10 cellular contexts compared by ENCODE assay signal in the genomic region with DNA sequence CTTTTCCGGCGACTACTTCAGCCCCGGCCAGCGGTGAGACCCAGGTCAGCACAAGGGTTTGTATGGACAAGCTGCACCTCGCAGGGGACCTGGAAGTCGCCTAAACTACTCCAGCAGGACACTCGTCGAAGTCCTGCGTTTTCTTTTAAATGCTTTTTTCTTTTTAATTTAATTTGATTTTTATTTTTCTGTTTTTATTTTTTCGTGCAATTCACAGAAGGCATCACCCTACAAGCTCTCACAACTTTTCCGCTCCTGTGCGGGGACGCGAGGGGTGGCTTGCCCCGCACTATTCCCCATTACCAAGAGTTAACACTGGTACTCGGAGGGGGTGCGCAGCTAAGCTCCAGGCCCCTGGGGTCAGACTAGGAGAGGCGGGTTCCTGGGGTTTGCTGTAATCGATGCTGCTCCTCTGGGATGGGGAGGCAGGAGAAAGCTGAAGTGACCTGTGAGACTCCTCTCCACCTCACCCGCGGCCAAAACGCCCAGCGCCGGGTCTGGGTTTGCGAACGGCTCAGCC. TPM values are rescaled to one million over a fixed set of nuclear protein-coding genes. Genes with fewer than 3 reads are reported as not detected.
A peak's percentile ranks its signal among the peaks of the same experiment; 100 is the strongest.
DNase-seq lines count a peak whose midpoint lies in the region; ATAC-seq and TF ChIP-seq lines count a peak whose summit lies in the region.
"Had no signal": no experiment of that assay in that cellular context is flagged by ENCODE, and none has a peak within 500 bp of the region (broad histone marks: within the 10 kb centered on the region; RNA-seq: fewer than 3 reads in every experiment).

No MANE protein-coding gene starts in this region.

- peak overlapping the region; percentile 75 for H3K9ac ChIP-seq in adipocyte (ENCODE audit: low read length)

- H3K9me3 Mint-ChIP-seq in Caco-2 (ENCODE audit: unreplicated experiment), result no peaks in the 10 kb centered on the region
- no peaks in the 10 kb centered on the region for H3K9me3 Mint-ChIP-seq in activated CD8-positive, alpha-beta memory T cell treated with anti-CD3 and anti-CD28 coated beads, Interleukin-2, amount 10 ng/mL, durations not matched to agents 7 days and 5 days (ENCODE audit: low read depth)
- H3K9me3 Mint-ChIP-seq: activated B cell treated with CpG ODN at 0.5 μM for 24 hours; activated naive CD8-positive, alpha-beta T cell treated with anti-CD3 and anti-CD28 coated beads, Interleukin-2, amount 50 U/mL, for 24 hours had no signal

- H3K4me1 ChIP-seq in Caco-2 (no peaks in the 10 kb centered on the region), adipocyte (ENCODE audit: control insufficient read depth, insufficient read depth, low read length) (peaks cover 28% of the 10 kb centered on the region), right cardiac atrium (ENCODE audit: control insufficient read depth, insufficient read depth, low read length) (no peaks in the 10 kb centered on the region)

- peaks cover 6% of the 10 kb centered on the region for H3K4me1 Mint-ChIP-seq in Caco-2 (ENCODE audit: low read depth, unreplicated experiment)
- H3K4me1 Mint-ChIP-seq in activated CD8-positive, alpha-beta memory T cell treated with anti-CD3 and anti-CD28 coated beads, Interleukin-2, amount 10 ng/mL, durations not matched to agents 7 days and 5 days, result peaks cover 4% of the 10 kb centered on the region
- H3K4me1 Mint-ChIP-seq: activated naive CD8-positive, alpha-beta T cell treated with anti-CD3 and anti-CD28 coated beads, Interleukin-2, amount 50 U/mL, for 24 hours had no signal

- BruUV-seq in Caco-2 (replicated peaks; lab: Mats Ljungman, UMichigan), result no TSS peak

- POLR2A ChIA-PET in Caco-2 (lab: Charles Lee), result no interaction called here

- no peak overlapping the region for H3K27ac ChIP-seq in right cardiac atrium (ENCODE audit: low read length)

- CTCF ChIA-PET in Caco-2 (lab: Charles Lee), result no interaction called here
- CTCF ChIA-PET in activated CD8-positive, alpha-beta memory T cell treated with anti-CD3 and anti-CD28 coated beads, Interleukin-2, amount 10 ng/mL, durations not matched to agents 7 days and 5 days (lab: Charles Lee), result no interaction called here

- H3K4me3 ChIP-seq in Caco-2 (ENCODE audit: low read depth, low read length) (no peak overlapping the region), adipocyte (ENCODE audit: low read length) (peak overlapping the region; percentile 87), right cardiac atrium (ENCODE audit: low read length) (peak overlapping the region; percentile 90), retinal pigment epithelial cell (ENCODE audit: low read length) (peak overlapping the region; percentile 84)

- H3K27me3 ChIP-seq in Caco-2 (replicated peaks; ENCODE audit: control insufficient read depth, insufficient read depth, low read length), result no peaks in the 10 kb centered on the region
- H3K27me3 ChIP-seq in adipocyte (replicated peaks; ENCODE audit: control insufficient read depth, insufficient read depth, low read length), result no peaks in the 10 kb centered on the region
- H3K27me3 ChIP-seq in right cardiac atrium (ENCODE audit: control insufficient read depth, insufficient read depth), result no peaks in the 10 kb centered on the region

- H3K4me3 Mint-ChIP-seq in Caco-2 (ENCODE audit: unreplicated experiment), result peak overlapping the region; percentile 68
- H3K4me3 Mint-ChIP-seq in activated CD8-positive, alpha-beta memory T cell treated with anti-CD3 and anti-CD28 coated beads, Interleukin-2, amount 10 ng/mL, durations not matched to agents 7 days and 5 days, result no peak overlapping the region
- H3K4me3 Mint-ChIP-seq: activated B cell treated with CpG ODN at 0.5 μM for 24 hours; activated naive CD8-positive, alpha-beta T cell treated with anti-CD3 and anti-CD28 coated beads, Interleukin-2, amount 50 U/mL, for 24 hours had no signal

- no peaks in the 10 kb centered on the region for H3K9me3 ChIP-seq in Caco-2
- H3K9me3 ChIP-seq in adipocyte (ENCODE audit: control insufficient read depth, low read length), result no peaks in the 10 kb centered on the region
- no peaks in the 10 kb centered on the region for H3K9me3 ChIP-seq in right cardiac atrium (ENCODE audit: control insufficient read depth, low read length)

- peak; percentile 10 to 20 for ATAC-seq in right cardiac atrium
- no peak for ATAC-seq in activated CD8-positive, alpha-beta memory T cell treated with anti-CD3 and anti-CD28 coated beads, Interleukin-2, amount 10 ng/mL, durations not matched to agents 7 days and 5 days
- ATAC-seq: activated naive CD8-positive, alpha-beta T cell treated with anti-CD3 and anti-CD28 coated beads, Interleukin-2, amount 50 U/mL, for 24 hours had no signal

- H3K27ac Mint-ChIP-seq in Caco-2 (ENCODE audit: unreplicated experiment), result no peak overlapping the region
- no peak overlapping the region for H3K27ac Mint-ChIP-seq in activated CD8-positive, alpha-beta memory T cell treated with anti-CD3 and anti-CD28 coated beads, Interleukin-2, amount 10 ng/mL, durations not matched to agents 7 days and 5 days
- H3K27ac Mint-ChIP-seq: activated B cell treated with CpG ODN at 0.5 μM for 24 hours; activated naive CD8-positive, alpha-beta T cell treated with anti-CD3 and anti-CD28 coated beads, Interleukin-2, amount 50 U/mL, for 24 hours had no signal

- H3K27me3 Mint-ChIP-seq in Caco-2 (ENCODE audit: insufficient read depth, unreplicated experiment), result peaks cover 23% of the 10 kb centered on the region
- H3K27me3 Mint-ChIP-seq in activated CD8-positive, alpha-beta memory T cell treated with anti-CD3 and anti-CD28 coated beads, Interleukin-2, amount 10 ng/mL, durations not matched to agents 7 days and 5 days, result peaks cover 45% of the 10 kb centered on the region

- DNase-seq in Caco-2 (no peak), adipocyte (ENCODE audit: low read depth) (no peak), right cardiac atrium (peak in 1 of 3 donors; percentile 63), retinal pigment epithelial cell (ENCODE audit: low read depth) (no peak), medulla oblongata (ENCODE audit: extremely low spot score) (no peak), hippocampal formation (lab: John Stamatoyannopoulos, UW) (no peak), NCI-H1105 treated with DMSO at 0.1 percent for 48 hours (lab: John Stamatoyannopoulos, UW) (no peak)
- DNase-seq in activated CD8-positive, alpha-beta memory T cell treated with anti-CD3 and anti-CD28 coated beads, Interleukin-2, amount 10 ng/mL, durations not matched to agents 7 days and 5 days, result no peak
- DNase-seq: activated B cell treated with CpG ODN at 0.5 μM for 24 hours; activated naive CD8-positive, alpha-beta T cell treated with anti-CD3 and anti-CD28 coated beads, Interleukin-2, amount 50 U/mL, for 24 hours had no signal

- TF ChIP-seq CTCF in Caco-2 (IDR thresholded peaks at IDR 0.05; ENCODE audit: insufficient read depth in 1 of 2, low read depth in 1 of 2, low read length in 1 of 2, severe bottlenecking in 1 of 2, unreplicated experiment in 1 of 2), result no peak
- TF ChIP-seq CTCF in retinal pigment epithelial cell (conservative IDR thresholded peaks at IDR 0.05; ENCODE audit: low read depth, low read length), result no peak

- intact Hi-C loops in Caco-2 (cut with micrococcal nuclease; ENCODE audit: unreplicated experiment), result loop anchor here (2.0 to 5.0 kb wide), 2 partner anchors 54 to 665 kb away; no protein-coding TSS in a partner anchor
- intact Hi-C loops in right cardiac atrium (cut with DNase I), result no loop called here

- no peaks in the 10 kb centered on the region for H3K36me3 ChIP-seq in Caco-2 (ENCODE audit: control insufficient read depth, insufficient read depth, low read length)
- no peaks in the 10 kb centered on the region for H3K36me3 ChIP-seq in adipocyte (ENCODE audit: control insufficient read depth, insufficient read depth, low read length, severe bottlenecking)

- 2% methylated on average over 26 of the region's 26 CpGs for WGBS in right cardiac atrium

- H3K36me3 Mint-ChIP-seq in Caco-2 (ENCODE audit: insufficient read depth, unreplicated experiment), result no peaks in the 10 kb centered on the region
- no peaks in the 10 kb centered on the region for H3K36me3 Mint-ChIP-seq in activated CD8-positive, alpha-beta memory T cell treated with anti-CD3 and anti-CD28 coated beads, Interleukin-2, amount 10 ng/mL, durations not matched to agents 7 days and 5 days

RNA-seq across cellular contexts. Expression of gene EDIL3, which starts 1.3 kb away (rescaled TPM):
- 0.28 TPM in 1 of 2 replicates, not detected in the other for total RNA-seq in Caco-2 (2022)
- 10 to 100 TPM in 1 of 4 donors, 1 to 10 TPM in 3; 3.2 to 14.6 (median 6.2) TPM for total RNA-seq in right cardiac atrium
- 5.4 TPM for polyA plus RNA-seq in right cardiac atrium
- total RNA-seq in activated CD8-positive, alpha-beta memory T cell treated with anti-CD3 and anti-CD28 coated beads, Interleukin-2, amount 10 ng/mL, durations not matched to agents 7 days and 5 days, result not detected
- total RNA-seq: activated B cell treated with CpG ODN at 0.5 μM for 24 hours had no signal
